ENCODE assay signal across 8 cellular contexts in genomic region chr21:32279377-32279680, GRCh38. TPM values are rescaled to one million over a fixed set of nuclear protein-coding genes. Genes with fewer than 3 reads are reported as not detected.
A peak's percentile ranks its signal among the peaks of the same experiment; 100 is the strongest.
DNase-seq lines count a peak whose midpoint lies in the region; ATAC-seq and TF ChIP-seq lines count a peak whose summit lies in the region.

No MANE protein-coding gene starts in this region.

- WGBS in hepatocyte (ENCODE audit: low lambda C conversion rate, missing lambda C conversion rate) = 15% methylated on average over 10 of the region's 10 CpGs

- H3K9ac ChIP-seq in SU-DHL-6 (ENCODE audit: low read length) = peak overlapping the region; percentile 82
- H3K9ac ChIP-seq in stomach smooth muscle (ENCODE audit: low read length in 2 of 2) = peak overlapping the region; percentile 69 to 93

- H3K9me2 ChIP-seq in SU-DHL-6 (replicated peaks; ENCODE audit: insufficient read depth, low read length) (no peaks in the 10 kb centered on the region), hepatocyte (replicated peaks; ENCODE audit: insufficient read depth) (no peaks in the 10 kb centered on the region)

- peak overlapping the region; percentile 86 for H3K4me3 Mint-ChIP-seq in activated CD4-positive, alpha-beta T cell treated with anti-CD3 and anti-CD28 coated beads for 36 hours

- H3K4me3 ChIP-seq in SU-DHL-6 (ENCODE audit: insufficient read depth, low read length, poor library complexity, severe bottlenecking) = peak overlapping the region; percentile 72
- peak overlapping the region; percentile 8 for H3K4me3 ChIP-seq in hepatocyte
- H3K4me3 ChIP-seq in stomach smooth muscle (ENCODE audit: low read length in 2 of 2) = peak overlapping the region; percentile 73 to 97

- peaks cover 5% of the 10 kb centered on the region for H3K36me3 Mint-ChIP-seq in activated CD4-positive, alpha-beta T cell treated with anti-CD3 and anti-CD28 coated beads for 36 hours (ENCODE audit: low read depth)

- DNase-seq in activated CD4-positive, alpha-beta T cell treated with anti-CD3 and anti-CD28 coated beads for 36 hours = no peak
- DNase-seq in activated CD4-positive, alpha-beta T cell treated with anti-CD3 and anti-CD28 coated beads, Interleukin-2, amount 50 U/mL, for 48 hours = no peak
- no peak for DNase-seq in hepatocyte (ENCODE audit: low spot score)
- DNase-seq in occipital lobe (lab: John Stamatoyannopoulos, UW) = no peak
- no peak for DNase-seq in RPMI8226

- ATAC-seq in activated CD4-positive, alpha-beta T cell treated with anti-CD3 and anti-CD28 coated beads for 36 hours = no peak
- no peak for ATAC-seq in GM21390 (IDR thresholded peaks at IDR 0.05; ENCODE audit: unreplicated experiment)

- peak overlapping the region; percentile 87 for H3K4me2 ChIP-seq in SU-DHL-6 (ENCODE audit: low read depth, low read length, poor library complexity, severe bottlenecking)
- peak overlapping the region; percentile 92 for H3K4me2 ChIP-seq in hepatocyte

- H2AFZ ChIP-seq in SU-DHL-6 (ENCODE audit: low read depth, low read length, severe bottlenecking) (peak overlapping the region; percentile 73), hepatocyte (peak overlapping the region; percentile 57)

- H3K4me1 ChIP-seq in hepatocyte (ENCODE audit: insufficient read depth) = peaks cover 12% of the 10 kb centered on the region
- peaks cover 17% of the 10 kb centered on the region for H3K4me1 ChIP-seq in stomach smooth muscle (ENCODE audit: control insufficient read depth, insufficient read depth, low read length)

- peaks cover 17% of the 10 kb centered on the region for H3K4me1 Mint-ChIP-seq in activated CD4-positive, alpha-beta T cell treated with anti-CD3 and anti-CD28 coated beads for 36 hours

- no peaks in the 10 kb centered on the region for H3K9me3 Mint-ChIP-seq in activated CD4-positive, alpha-beta T cell treated with anti-CD3 and anti-CD28 coated beads for 36 hours (ENCODE audit: low read depth)

- peak overlapping the region; percentile 84 for H3K27ac Mint-ChIP-seq in activated CD4-positive, alpha-beta T cell treated with anti-CD3 and anti-CD28 coated beads for 36 hours

- CTCF ChIA-PET in activated CD4-positive, alpha-beta T cell treated with anti-CD3 and anti-CD28 coated beads for 36 hours (lab: Charles Lee) = interaction anchor here (0.7 to 1.3 kb wide), 2 partner anchors 12 to 152 kb away, joined by 3 read pairs; no protein-coding TSS in a partner anchor

- H3K79me2 ChIP-seq in SU-DHL-6 (ENCODE audit: insufficient read depth, low read length) (peaks cover 36% of the 10 kb centered on the region), hepatocyte (peaks cover 17% of the 10 kb centered on the region)

- no peaks in the 10 kb centered on the region for H3F3A ChIP-seq in SU-DHL-6 (ENCODE audit: insufficient read depth)

- TF ChIP-seq CTCF in SU-DHL-6 (IDR thresholded peaks at IDR 0.05; ENCODE audit: insufficient read depth, low read length, poor library complexity, severe bottlenecking) (no peak), hepatocyte (IDR thresholded peaks at IDR 0.05; ENCODE audit: poor library complexity) (no peak)

- intact Hi-C loops in activated CD4-positive, alpha-beta T cell treated with anti-CD3 and anti-CD28 coated beads for 36 hours (cut with DNase I, micrococcal nuclease) = loop anchor here (1.0 to 5.0 kb wide), 11 partner anchors 114 to 621 kb away; partner anchors contain the start of genes CFAP298 (in 2 of the 2), HUNK (in 1 of the 2), SCAF4 (in 1 of the 2) and SOD1 (in 1 of the 2)

- no peaks in the 10 kb centered on the region for H3K36me3 ChIP-seq in SU-DHL-6 (ENCODE audit: low read length)
- no peaks in the 10 kb centered on the region for H3K36me3 ChIP-seq in hepatocyte (replicated peaks; ENCODE audit: insufficient read depth, low read depth)
- H3K36me3 ChIP-seq in stomach smooth muscle (ENCODE audit: control insufficient read depth in 2 of 2, insufficient read depth in 2 of 2, low read length in 2 of 2) = peaks cover 0 to 2% of the 10 kb centered on the region in 2 donors

- no peaks in the 10 kb centered on the region for H3K27me3 Mint-ChIP-seq in activated CD4-positive, alpha-beta T cell treated with anti-CD3 and anti-CD28 coated beads for 36 hours

- 0 out of 2 replicates have a peak overlapping the region, but pooled peaks have one; percentile 3 for H3K27ac ChIP-seq in SU-DHL-6 (ENCODE audit: low read depth, low read length)
- H3K27ac ChIP-seq in hepatocyte = peak overlapping the region; percentile 58
- H3K27ac ChIP-seq in stomach smooth muscle (ENCODE audit: low read length) = peak overlapping the region; percentile 58

- no peaks in the 10 kb centered on the region for H3K9me3 ChIP-seq in SU-DHL-6 (ENCODE audit: insufficient read depth, low read length)
- no peaks in the 10 kb centered on the region for H3K9me3 ChIP-seq in hepatocyte (ENCODE audit: low read depth)
- H3K9me3 ChIP-seq in stomach smooth muscle (ENCODE audit: control insufficient read depth in 2 of 2, low read length in 2 of 2) = no peaks in the 10 kb centered on the region

- POLR2A ChIA-PET in activated CD4-positive, alpha-beta T cell treated with anti-CD3 and anti-CD28 coated beads for 36 hours (lab: Charles Lee) = interaction anchor here (0.6 to 1.0 kb wide), 7 partner anchors 63 to 975 kb away, joined by 3 to 7 read pairs (median 4); partner anchors contain the start of gene SYNJ1

- H4K20me1 ChIP-seq in SU-DHL-6 (ENCODE audit: low read depth, low read length) (no peaks in the 10 kb centered on the region), hepatocyte (ENCODE audit: insufficient read depth, poor library complexity, severe bottlenecking) (no peaks in the 10 kb centered on the region)

- H3K27me3 ChIP-seq in SU-DHL-6 (ENCODE audit: low read length) (no peaks in the 10 kb centered on the region), hepatocyte (no peaks in the 10 kb centered on the region), stomach smooth muscle (ENCODE audit: control insufficient read depth in 1 of 2, insufficient read depth in 2 of 2, low read length in 2 of 2) (no peaks in the 10 kb centered on the region)

RNA-seq across cellular contexts. Expression of gene MIS18A, which starts 0.5 kb away (rescaled TPM):
- 10 to 100 TPM; 21.5 to 35.3 TPM for total RNA-seq in activated CD4-positive, alpha-beta T cell treated with anti-CD3 and anti-CD28 coated beads for 36 hours
- 7.6 and 9.4 TPM in 2 replicates for total RNA-seq in hepatocyte
- 7.7 and 11.2 TPM in 2 replicates for polyA plus RNA-seq in hepatocyte
- 9.0 TPM for total RNA-seq in occipital lobe

RNA-seq across cellular contexts. Expression of gene MRAP, which starts 19.3 kb away (rescaled TPM):
- not detected for total RNA-seq in activated CD4-positive, alpha-beta T cell treated with anti-CD3 and anti-CD28 coated beads for 36 hours
- total RNA-seq in hepatocyte = 0.24 and 0.33 TPM in 2 replicates
- polyA plus RNA-seq in hepatocyte = 0.77 TPM in 1 of 2 replicates, not detected in the other
- not detected for total RNA-seq in occipital lobe

Comparison
In these comparisons a context has a peak if more than half of its experiments do, and no peak if none do; other contexts are left out.
1. H3K27ac ChIP-seq: peak in every context shown above with its lines; median percentile 58 in hepatocyte; 58 in stomach smooth muscle; 3 in SU-DHL-6.
2. H3K4me3 ChIP-seq: peak in every context shown above with its lines; median percentile 85 in stomach smooth muscle; 72 in SU-DHL-6; 8 in hepatocyte.